Comparison of ENCODE assay signal across 29 cellular contexts in genomic region chr3:127534161-127534451, GRCh38.
"Had no signal": no experiment of that assay in that cellular context is flagged by ENCODE, and none has a peak within 500 bp of the region (broad histone marks: within the 10 kb centered on the region; RNA-seq: fewer than 3 reads in every experiment).

No MANE protein-coding gene starts in this region.

- H3K4me3 ChIP-seq: heart left ventricle, left ventricle myocardium inferior, lung, ovary, prostate gland, skin epidermis, suprapubic skin, thoracic aorta, tibial artery, uterus had no signal

- H3K36me3 ChIP-seq: heart left ventricle, left ventricle myocardium inferior, ovary, prostate gland, suprapubic skin, thoracic aorta, tibial artery, uterus had no signal

- H3K27ac Mint-ChIP-seq: immature natural killer cell; mesothelial cell of epicardium; naive B cell; natural killer cell; nephron progenitor cell; stimulated activated naive CD8-positive, alpha-beta T cell treated with anti-CD3 and anti-CD28 coated beads, Interleukin-15, Interleukin-2, amounts not matched to agents 100 ng/mL and 50 ng/mL, for 24 hours had no signal

- H3K9me3 ChIP-seq: heart left ventricle, left ventricle myocardium inferior, ovary, prostate gland, suprapubic skin, thoracic aorta, tibial artery, uterus had no signal

- H3K4me1 Mint-ChIP-seq: immature natural killer cell, natural killer cell had no signal

- H3K9me3 Mint-ChIP-seq: immature natural killer cell; naive B cell; natural killer cell; stimulated activated naive CD8-positive, alpha-beta T cell treated with anti-CD3 and anti-CD28 coated beads, Interleukin-15, Interleukin-2, amounts not matched to agents 100 ng/mL and 50 ng/mL, for 24 hours had no signal

- H3K27me3 ChIP-seq: heart left ventricle, ovary, uterus had no signal

- ATAC-seq: heart left ventricle, natural killer cell, right cardiac atrium, sciatic nerve had no signal

- H3K4me3 Mint-ChIP-seq: immature natural killer cell; mesothelial cell of epicardium; naive B cell; natural killer cell; nephron progenitor cell; stimulated activated naive CD8-positive, alpha-beta T cell treated with anti-CD3 and anti-CD28 coated beads, Interleukin-15, Interleukin-2, amounts not matched to agents 100 ng/mL and 50 ng/mL, for 24 hours had no signal

- H3K4me1 ChIP-seq: left ventricle myocardium inferior, prostate gland, uterus had no signal

- H3K36me3 Mint-ChIP-seq: immature natural killer cell, mesothelial cell of epicardium, naive B cell, natural killer cell had no signal

- H3K27ac ChIP-seq: heart left ventricle, left ventricle myocardium inferior, ovary, prostate gland, skin epidermis, suprapubic skin, thoracic aorta, tibial artery, uterus had no signal

- DNase-seq: heart left ventricle; hypothalamus; immature natural killer cell; kidney; left ventricle myocardium inferior; mesendoderm; naive B cell; natural killer cell; nephron progenitor cell; nucleus accumbens; ovary; retina; right cardiac atrium; stimulated activated CD4-positive, alpha-beta T cell treated with anti-CD3 and anti-CD28 coated beads, Interleukin-12 subunit alpha, Interleukin-12 subunit beta, amount 100 ng/mL, for 4 hours; stimulated activated CD4-positive, alpha-beta T cell treated with anti-CD3 and anti-CD28 coated beads, Interleukin-15, amount 100 ng/mL, for 24 hours; stimulated activated CD4-positive, alpha-beta T cell treated with anti-CD3 and anti-CD28 coated beads, Interleukin-2, amount 100 ng/mL, for 24 hours; stimulated activated CD4-positive, alpha-beta T cell treated with anti-CD3 and anti-CD28 coated beads, Interleukin-4, amount 100 ng/mL, for 1 hour; stimulated activated naive CD4-positive, alpha-beta T cell; trophoblast cell; uterus had no signal
